In genomic region chr14:93207468-93208308, GRCh38 we compare ENCODE assay signal across 7 cellular contexts. TPM values are rescaled to one million over a fixed set of nuclear protein-coding genes. Genes with fewer than 3 reads are reported as not detected.
DNase-seq lines count a peak whose midpoint lies in the region; ATAC-seq, FAIRE-seq and TF ChIP-seq lines count a peak whose summit lies in the region.

No MANE protein-coding gene starts in this region.

- no peaks in the 10 kb centered on the region for H3K27me3 ChIP-seq in HL-60 (ENCODE audit: insufficient read depth, poor library complexity, severe bottlenecking)
- no peaks in the 10 kb centered on the region for H3K27me3 ChIP-seq in small intestine (ENCODE audit: control insufficient read depth in 2 of 2, insufficient read depth in 2 of 2, low read length in 2 of 2)

- DNase-seq in ELR (ENCODE audit: low read depth) (peak; percentile 80), HL-60 (ENCODE audit: low read depth in 1 of 2, low spot score in 1 of 2) (peak; percentile 42 to 49), RKO (ENCODE audit: low spot score) (peak; percentile 89), cardiac fibroblast (ENCODE audit: low read depth in 2 of 2) (peak; percentile 61 to 70), iris pigment epithelial cell (ENCODE audit: low read depth) (peak; percentile 68), small intestine (peak; percentile 45)

- ATAC-seq in GM21390 (IDR thresholded peaks at IDR 0.05; ENCODE audit: unreplicated experiment), result peak; percentile 36

- H3K9me3 ChIP-seq in small intestine (ENCODE audit: control insufficient read depth, low read depth), result no peaks in the 10 kb centered on the region

- H3K27ac ChIP-seq in HL-60 (replicated peaks) (peak overlapping the region; percentile 78), small intestine (ENCODE audit: low read depth in 1 of 2, low read length in 1 of 2) (peak overlapping the region; percentile 78 to 90)

- TF ChIP-seq CTCF in HL-60 (IDR thresholded peaks at IDR 0.05; ENCODE audit: insufficient read depth, low read length) (no peak), cardiac fibroblast (IDR thresholded peaks at IDR 0.05; ENCODE audit: low read depth, low read length) (peak; percentile 45)

- no peak for FAIRE-seq in small intestine (lab: Jason Lieb, UNC)

- WGBS in small intestine, 3 donors, result 0% methylated on average over 18 to 23 of the region's 23 CpGs

- H3K4me1 ChIP-seq in small intestine (ENCODE audit: control insufficient read depth in 2 of 2, insufficient read depth in 1 of 2, low read depth in 1 of 2, low read length in 1 of 2), result peaks cover 0 to 3% of the 10 kb centered on the region in 2 donors

- peaks cover 4 to 6% of the 10 kb centered on the region in 2 donors for H3K36me3 ChIP-seq in small intestine (ENCODE audit: control insufficient read depth in 2 of 2, insufficient read depth in 2 of 2, low read length in 2 of 2)

- H3K4me3 ChIP-seq in HL-60 (replicated peaks; ENCODE audit: insufficient read depth, low read length), result peak overlapping the region; percentile 74
- peak overlapping the region; percentile 91 to 95 for H3K4me3 ChIP-seq in cardiac fibroblast (replicated peaks in 1 of 2; ENCODE audit: low read depth in 2 of 2, low read length in 2 of 2)
- H3K4me3 ChIP-seq in small intestine (ENCODE audit: low read depth in 1 of 2, low read length in 2 of 2), result peak overlapping the region; percentile 79 to 95

RNA-seq across cellular contexts. Expression of gene UBR7, which starts 0.6 kb away (rescaled TPM):
- polyA plus RNA-seq in small intestine, result 10 to 100 TPM; 12.7 to 14.5 (median 13.2) TPM

RNA-seq across cellular contexts. Expression of gene GON7, which starts 0.8 kb away (rescaled TPM):
- polyA plus RNA-seq in small intestine, result 10 to 100 TPM; 28.2 to 43.2 (median 30.5) TPM

RNA-seq across cellular contexts. Expression of gene LYSET, which starts 22.6 kb away (rescaled TPM):
- 10 to 100 TPM; 26.2 to 28.0 (median 27.6) TPM for polyA plus RNA-seq in small intestine

RNA-seq across cellular contexts. Expression of gene MOAP1, which starts 23.0 kb away (rescaled TPM):
- polyA plus RNA-seq in small intestine, result 10 to 100 TPM; 14.5 to 25.0 (median 22.4) TPM

Comparison
In these comparisons a context has a peak if more than half of its experiments do, and no peak if none do; other contexts are left out.
1. Peak in every context shown above with its lines: DNase-seq, ATAC-seq, H3K4me3 ChIP-seq and H3K27ac ChIP-seq.